ENCODE assay signal across 8 cellular contexts in the genomic region with DNA sequence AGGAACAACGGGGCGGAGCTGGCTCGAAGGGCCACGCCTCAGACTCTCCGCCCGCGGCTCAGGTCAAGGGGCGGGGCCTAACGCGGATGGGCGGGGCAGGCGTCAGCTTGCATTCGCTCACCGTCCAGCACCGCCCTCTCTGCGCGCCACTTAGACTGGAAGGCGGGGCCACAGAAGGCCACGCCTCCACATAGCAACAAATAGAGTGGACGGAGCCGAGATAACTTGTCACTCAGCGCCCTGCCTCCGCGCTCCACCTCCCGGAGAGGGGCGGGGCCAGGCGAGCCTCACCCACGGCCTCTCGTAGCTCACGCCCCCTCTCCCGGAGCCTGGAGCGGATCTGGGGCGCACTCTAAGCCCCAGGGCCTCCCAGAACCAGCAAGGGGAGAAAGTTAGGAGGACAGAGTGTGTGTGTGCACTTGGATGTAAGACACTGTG. TPM values are rescaled to one million over a fixed set of nuclear protein-coding genes. Genes with fewer than 3 reads are reported as not detected.
DNase-seq lines count a peak whose midpoint lies in the region; ATAC-seq and TF ChIP-seq lines count a peak whose summit lies in the region.

No MANE protein-coding gene starts in this region.

- intact Hi-C loops in HCT116 (cut with micrococcal nuclease) = loop anchor here (2.0 kb wide), 1 partner anchor 137 kb away; no protein-coding TSS in a partner anchor

- peak; percentile 88 for ATAC-seq in HCT116
- peak; percentile 90 for ATAC-seq in stimulated activated naive CD8-positive, alpha-beta T cell treated with anti-CD3 and anti-CD28 coated beads, Interleukin-15, Interleukin-2, amounts not matched to agents 100 U/mL and 50 U/mL, for 24 hours

- DNase-seq in ELF-1 (ENCODE audit: low read depth, low spot score) (peak; percentile 99), HCT116 (ENCODE audit: low read depth, low spot score) (peak; percentile 98), MM.1S (peak; percentile 99), SHP77 treated with DMSO at 0.1 percent for 48 hours (lab: John Stamatoyannopoulos, UW) (peak; percentile 98), activated gamma-delta T cell (lab: John Stamatoyannopoulos, UW) (peak; percentile 97), fibroblast of the aortic adventitia (ENCODE audit: low read depth) (peak; percentile 99), nephron progenitor cell (peak; percentile 100)
- peak; percentile 100 for DNase-seq in stimulated activated naive CD8-positive, alpha-beta T cell treated with anti-CD3 and anti-CD28 coated beads, Interleukin-15, Interleukin-2, amounts not matched to agents 100 U/mL and 50 U/mL, for 24 hours

- H3F3A ChIP-seq in MM.1S (ENCODE audit: insufficient read depth, low read length) = 0 out of 2 replicates have a peak, but pooled peaks cover 3% of the 10 kb centered on the region

- H3K4me1 Mint-ChIP-seq in nephron progenitor cell = peaks cover 22% of the 10 kb centered on the region

- RAD21 ChIA-PET in HCT116 (lab: Charles Lee; ENCODE audit: low non-redundant PET in 1 of 2, low total read pairs in 2 of 2, uncharacterized antibody in 2 of 2, unreplicated experiment in 2 of 2) = interaction anchor here in 1 of 2 experiments (0.6 to 0.9 kb wide), 4 partner anchors 22 to 160 kb away, joined by 3 read pairs; no protein-coding TSS in a partner anchor

- no TSS peak for BruUV-seq in HCT116 (replicated peaks; lab: Mats Ljungman, UMichigan)

- H3K4me3 ChIP-seq in HCT116 (replicated peaks in 1 of 2; ENCODE audit: low read depth in 1 of 2, low read length in 2 of 2) (peak overlapping the region; percentile 93 to 95), MM.1S (ENCODE audit: low read length) (peak overlapping the region; percentile 80), fibroblast of the aortic adventitia (ENCODE audit: low read depth, low read length) (peak overlapping the region; percentile 91)

- no peaks in the 10 kb centered on the region for H3K9me3 ChIP-seq in HCT116 (ENCODE audit: control insufficient read depth in 1 of 2, insufficient read depth in 1 of 2, low read depth in 1 of 2, low read length in 2 of 2)
- H3K9me3 ChIP-seq in MM.1S (replicated peaks; ENCODE audit: insufficient read depth, low read length) = no peaks in the 10 kb centered on the region

- H3K36me3 Mint-ChIP-seq in nephron progenitor cell (ENCODE audit: low read depth) = no peaks in the 10 kb centered on the region

- H3K9me2 ChIP-seq in HCT116 (ENCODE audit: insufficient read depth) (no peaks in the 10 kb centered on the region), MM.1S (replicated peaks; ENCODE audit: insufficient read depth, low read length) (no peaks in the 10 kb centered on the region)

- CTCF ChIA-PET in HCT116 (lab: Charles Lee) = interaction anchor here (0.8 to 3.3 kb wide), 10 partner anchors 8 to 160 kb away, joined by 3 to 21 read pairs (median 4); partner anchors contain the start of gene SERTAD1

- H3K27ac ChIP-seq in HCT116 (ENCODE audit: low read depth, low read length) = peak overlapping the region; percentile 89
- no peak overlapping the region for H3K27ac ChIP-seq in MM.1S (ENCODE audit: low read length)

- H2AFZ ChIP-seq in HCT116 (ENCODE audit: low read depth, low read length, poor library complexity, severe bottlenecking) (no peak overlapping the region), MM.1S (ENCODE audit: low read length) (peak overlapping the region; percentile 83)

- peaks cover 13 to 34% of the 10 kb centered on the region in 2 experiments for H3K4me1 ChIP-seq in HCT116 (ENCODE audit: control insufficient read depth in 1 of 2, insufficient read depth in 2 of 2, low read length in 2 of 2)
- H3K4me1 ChIP-seq in MM.1S (ENCODE audit: low read length) = peaks cover 20% of the 10 kb centered on the region

- H3K9ac ChIP-seq in HCT116 (ENCODE audit: low read length) = peak overlapping the region; percentile 94
- H3K9ac ChIP-seq in MM.1S (ENCODE audit: low read length) = peak overlapping the region; percentile 61; the same call in 1 of the 2 replicates

- H3K27me3 ChIP-seq in HCT116 (ENCODE audit: insufficient read depth, low read length) = no peaks in the 10 kb centered on the region
- H3K27me3 ChIP-seq in MM.1S (replicated peaks; ENCODE audit: insufficient read depth, low read length) = peaks cover 13% of the 10 kb centered on the region

- H3K36me3 ChIP-seq in HCT116 (ENCODE audit: control insufficient read depth in 1 of 2, insufficient read depth in 2 of 2, low read length in 2 of 2) (no peaks in the 10 kb centered on the region), MM.1S (replicated peaks; ENCODE audit: insufficient read depth, low read length) (no peaks in the 10 kb centered on the region)

- no peak for TF ChIP-seq POLR2A in HCT116 (IDR thresholded peaks at IDR 0.05; ENCODE audit: borderline replicate concordance, extremely low read depth, insufficient read depth, insufficient read length)

- H4K20me1 ChIP-seq in HCT116 (ENCODE audit: insufficient read depth) (no peaks in the 10 kb centered on the region), MM.1S (ENCODE audit: insufficient read depth, low read length) (no peaks in the 10 kb centered on the region)

- H3K4me2 ChIP-seq in HCT116 (ENCODE audit: low read length) = peak overlapping the region; percentile 94
- H3K4me2 ChIP-seq in MM.1S (ENCODE audit: low read depth, low read length) = peak overlapping the region; percentile 99

- no peaks in the 10 kb centered on the region for H3K9me3 Mint-ChIP-seq in nephron progenitor cell

- peak overlapping the region; percentile 83 for H3K4me3 Mint-ChIP-seq in nephron progenitor cell

- POLR2A ChIA-PET in HCT116 (lab: Charles Lee) = interaction anchor here (0.7 to 4.0 kb wide), 13 partner anchors 8 to 137 kb away, joined by 3 to 24 read pairs (median 5); partner anchors contain the start of genes C19orf47, PLD3, SERTAD1 and SERTAD3

- H3K79me2 ChIP-seq in HCT116 (ENCODE audit: insufficient read depth, low read length) = peaks cover 18% of the 10 kb centered on the region; the same call in 1 of the 2 replicates
- H3K79me2 ChIP-seq in MM.1S (ENCODE audit: low read length) = no peaks in the 10 kb centered on the region

- TF ChIP-seq RAD21 in HCT116 (IDR thresholded peaks at IDR 0.05; ENCODE audit: low read depth) = no peak

- no peak for TF ChIP-seq CTCF in HCT116 (IDR thresholded peaks at IDR 0.05 in 2 of 3, conservative IDR thresholded peaks at IDR 0.05 in 1 of 3; ENCODE audit: borderline replicate concordance in 1 of 3, insufficient read depth in 1 of 3, low read depth in 2 of 3, low read length in 2 of 3)
- TF ChIP-seq CTCF in MM.1S (IDR thresholded peaks at IDR 0.05; ENCODE audit: low read length) = no peak
- no peak for TF ChIP-seq CTCF in fibroblast of the aortic adventitia (IDR thresholded peaks at IDR 0.05; ENCODE audit: insufficient read depth, low read length)
- TF ChIP-seq CTCF in nephron progenitor cell (IDR thresholded peaks at IDR 0.05) = no peak

- H3K27ac Mint-ChIP-seq in nephron progenitor cell = no peak overlapping the region

- H3K27me3 Mint-ChIP-seq in nephron progenitor cell (ENCODE audit: low read depth, poor library complexity) = peaks cover 53% of the 10 kb centered on the region

TF ChIP-seq in HCT116, 20 proteins besides CTCF, POLR2A, EP300 and RAD21:
- TF ChIP-seq, protein P1, sequence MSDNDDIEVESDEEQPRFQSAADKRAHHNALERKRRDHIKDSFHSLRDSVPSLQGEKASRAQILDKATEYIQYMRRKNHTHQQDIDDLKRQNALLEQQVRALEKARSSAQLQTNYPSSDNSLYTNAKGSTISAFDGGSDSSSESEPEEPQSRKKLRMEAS (IDR thresholded peaks at IDR 0.05) = peak; percentile 18; the same call in 1 of the 2 replicates
- TF ChIP-seq SP1 (IDR thresholded peaks at IDR 0.05; ENCODE audit: low read depth) (peak; percentile 79), POLR2AphosphoS5 (IDR thresholded peaks at IDR 0.05; ENCODE audit: low read depth, low read length) (no peak; the same call in 1 of the 2 replicates), EGR1 (IDR thresholded peaks at IDR 0.05; ENCODE audit: low read depth) (peak; percentile 70), CEBPB (IDR thresholded peaks at IDR 0.05; ENCODE audit: low read depth) (no peak), EZH2 (IDR thresholded peaks at IDR 0.05) (no peak), ELF1 (IDR thresholded peaks at IDR 0.05; ENCODE audit: borderline replicate concordance, low read depth) (no peak)
- TF ChIP-seq, protein P2, sequence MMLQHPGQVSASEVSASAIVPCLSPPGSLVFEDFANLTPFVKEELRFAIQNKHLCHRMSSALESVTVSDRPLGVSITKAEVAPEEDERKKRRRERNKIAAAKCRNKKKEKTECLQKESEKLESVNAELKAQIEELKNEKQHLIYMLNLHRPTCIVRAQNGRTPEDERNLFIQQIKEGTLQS (IDR thresholded peaks at IDR 0.05) = no peak

RNA-seq across cellular contexts. Expression of gene BLVRB, which starts 0.3 kb away (rescaled TPM):
- total RNA-seq in HCT116 (2021; ENCODE audit: unreplicated experiment) = 113 TPM
- 330 and 425 TPM in 2 replicates for polyA plus RNA-seq in HCT116 (2012)
- 71.5 and 77.2 TPM in 2 replicates for total RNA-seq in fibroblast of the aortic adventitia (ENCODE audit: low replicate concordance)

RNA-seq across cellular contexts. Expression of gene SPTBN4, which starts 1.0 kb away (rescaled TPM):
- total RNA-seq in HCT116 (2021; ENCODE audit: unreplicated experiment) (4.6 TPM), fibroblast of the aortic adventitia (ENCODE audit: low replicate concordance) (3.5 and 9.5 TPM in 2 replicates)
- 4.4 and 5.6 TPM in 2 replicates for polyA plus RNA-seq in HCT116 (2012)

RNA-seq across cellular contexts. Expression of gene SERTAD3, which starts 21.7 kb away (rescaled TPM):
- total RNA-seq in HCT116 (2021; ENCODE audit: unreplicated experiment) (32.4 TPM), fibroblast of the aortic adventitia (ENCODE audit: low replicate concordance) (6.2 and 24.4 TPM in 2 replicates)
- 34.9 and 41.4 TPM in 2 replicates for polyA plus RNA-seq in HCT116 (2012)

RNA-seq across cellular contexts. Expression of gene SERTAD1, which starts 40.0 kb away (rescaled TPM):
- total RNA-seq in HCT116 (2021; ENCODE audit: unreplicated experiment) (30.3 TPM), fibroblast of the aortic adventitia (ENCODE audit: low replicate concordance) (13.8 and 18.2 TPM in 2 replicates)
- polyA plus RNA-seq in HCT116 (2012) = 44.7 and 48.8 TPM in 2 replicates

RNA-seq across cellular contexts. Expression of gene PRX, which starts 52.6 kb away (rescaled TPM):
- total RNA-seq in HCT116 (2021; ENCODE audit: unreplicated experiment) = 4.8 TPM
- polyA plus RNA-seq in HCT116 (2012) = 4.8 and 5.1 TPM in 2 replicates
- 2.0 and 10.2 TPM in 2 replicates for total RNA-seq in fibroblast of the aortic adventitia (ENCODE audit: low replicate concordance)
